Comparison of ENCODE assay signal across 1 cellular context in the genomic region with DNA sequence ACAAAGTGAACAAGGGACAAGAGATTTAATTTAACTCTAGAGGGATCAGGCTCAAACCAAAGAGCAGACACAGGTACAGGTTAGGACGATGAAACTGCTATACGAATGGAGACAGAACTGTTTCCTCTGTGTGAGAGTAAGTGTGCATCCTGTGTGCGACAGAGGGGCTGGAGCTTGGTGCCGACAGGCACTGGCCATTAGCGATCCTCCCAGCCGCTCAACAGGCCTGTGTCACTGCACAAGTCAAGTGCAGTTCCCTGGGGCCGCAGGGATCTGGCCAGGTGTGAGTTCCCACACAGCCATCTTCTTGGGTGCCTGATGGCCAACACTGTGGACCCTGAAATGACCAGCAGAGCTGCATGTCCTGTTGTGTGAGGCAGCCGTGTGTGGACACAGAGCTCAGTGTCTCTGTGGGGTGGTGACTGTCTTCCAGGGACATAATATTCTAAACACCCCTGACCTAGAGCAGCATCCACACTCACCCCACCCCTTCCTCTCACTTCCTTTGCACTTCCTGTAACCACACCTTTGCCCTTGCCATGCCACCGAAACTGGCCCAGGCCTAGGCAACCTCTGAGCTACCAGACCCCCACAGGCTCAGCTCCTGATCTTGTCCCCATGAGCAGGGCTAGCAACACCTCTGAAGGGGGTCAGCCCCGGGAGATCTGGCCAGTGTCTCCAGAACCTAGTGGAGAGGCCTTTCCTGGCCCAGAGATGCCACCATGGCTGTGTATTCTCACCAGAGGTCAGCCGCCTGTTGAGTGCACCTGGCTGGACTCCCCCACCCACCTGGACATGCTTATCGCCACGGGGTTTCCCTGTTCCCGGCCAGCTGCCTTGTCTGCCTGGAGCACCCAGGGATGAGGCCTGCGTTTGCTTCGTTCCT.
TF ChIP-seq lines count a peak whose summit lies in the region.

No MANE protein-coding gene starts in this region.

TF ChIP-seq in K562, 482 proteins besides CTCF, POLR2A, EP300 and RAD21:
- TF ChIP-seq SETDB1 (IDR thresholded peaks at IDR 0.05; ENCODE audit: low read length) (no peak), ZNF780A (CRISPR knock-in tag; IDR thresholded peaks at IDR 0.05) (no peak), ZNF551 (CRISPR knock-in tag; IDR thresholded peaks at IDR 0.05) (no peak)
- TF ChIP-seq, protein P1, sequence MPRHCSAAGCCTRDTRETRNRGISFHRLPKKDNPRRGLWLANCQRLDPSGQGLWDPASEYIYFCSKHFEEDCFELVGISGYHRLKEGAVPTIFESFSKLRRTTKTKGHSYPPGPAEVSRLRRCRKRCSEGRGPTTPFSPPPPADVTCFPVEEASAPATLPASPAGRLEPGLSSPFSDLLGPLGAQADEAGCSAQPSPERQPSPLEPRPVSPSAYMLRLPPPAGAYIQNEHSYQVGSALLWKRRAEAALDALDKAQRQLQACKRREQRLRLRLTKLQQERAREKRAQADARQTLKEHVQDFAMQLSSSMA (CRISPR knock-in tag; IDR thresholded peaks at IDR 0.05), result no peak
- TF ChIP-seq, protein P2, sequence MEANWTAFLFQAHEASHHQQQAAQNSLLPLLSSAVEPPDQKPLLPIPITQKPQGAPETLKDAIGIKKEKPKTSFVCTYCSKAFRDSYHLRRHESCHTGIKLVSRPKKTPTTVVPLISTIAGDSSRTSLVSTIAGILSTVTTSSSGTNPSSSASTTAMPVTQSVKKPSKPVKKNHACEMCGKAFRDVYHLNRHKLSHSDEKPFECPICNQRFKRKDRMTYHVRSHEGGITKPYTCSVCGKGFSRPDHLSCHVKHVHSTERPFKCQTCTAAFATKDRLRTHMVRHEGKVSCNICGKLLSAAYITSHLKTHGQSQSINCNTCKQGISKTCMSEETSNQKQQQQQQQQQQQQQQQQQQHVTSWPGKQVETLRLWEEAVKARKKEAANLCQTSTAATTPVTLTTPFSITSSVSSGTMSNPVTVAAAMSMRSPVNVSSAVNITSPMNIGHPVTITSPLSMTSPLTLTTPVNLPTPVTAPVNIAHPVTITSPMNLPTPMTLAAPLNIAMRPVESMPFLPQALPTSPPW (CRISPR knock-in tag; IDR thresholded peaks at IDR 0.05), result no peak
